9 cellular contexts compared by ENCODE assay signal in genomic region chr6:26555505-26556262, GRCh38. TPM values are rescaled to one million over a fixed set of nuclear protein-coding genes. Genes with fewer than 3 reads are reported as not detected.
A peak's percentile ranks its signal among the peaks of the same experiment; 100 is the strongest.
DNase-seq lines count a peak whose midpoint lies in the region; FAIRE-seq and TF ChIP-seq lines count a peak whose summit lies in the region.
"Had no signal": no experiment of that assay in that cellular context is flagged by ENCODE, and none has a peak within 500 bp of the region (broad histone marks: within the 10 kb centered on the region; RNA-seq: fewer than 3 reads in every experiment).

No MANE protein-coding gene starts in this region.

- no peak overlapping the region for H3K4ac ChIP-seq in neuronal stem cell (ENCODE audit: low read length)

- H4K20me1 ChIP-seq in mammary epithelial cell (ENCODE audit: insufficient read depth, low read length), result no peaks in the 10 kb centered on the region

- H3K27me3 ChIP-seq in mammary epithelial cell (ENCODE audit: insufficient read depth, low read length) (no peaks in the 10 kb centered on the region), neuronal stem cell (ENCODE audit: control insufficient read depth in 3 of 3, insufficient read depth in 3 of 3, low read depth in 1 of 3, low read length in 3 of 3) (no peaks in the 10 kb centered on the region), stomach (no peaks in the 10 kb centered on the region)

- TF ChIP-seq CTCF in mammary epithelial cell (conservative IDR thresholded peaks at IDR 0.05 in 1 of 2, IDR thresholded peaks at IDR 0.05 in 1 of 2; ENCODE audit: extremely low read depth in 1 of 2, insufficient read depth in 1 of 2, low read depth in 1 of 2, low read length in 2 of 2), result no peak
- no peak for TF ChIP-seq CTCF in stomach (IDR thresholded peaks at IDR 0.05)

- 73% methylated on average over 19 of the region's 19 CpGs for WGBS in mammary epithelial cell (ENCODE audit: low coverage, missing lambda C conversion rate)
- no CpG with 5 or more reads among the region's 19 CpGs for WGBS in neuronal stem cell (ENCODE audit: extremely low coverage in 2 of 2, insufficient read length in 2 of 2, insufficient replicate concordance in 1 of 2), 2 donors
- WGBS in stomach, 5 donors, result 45 to 55% (median 50%) methylated on average over 19 of the region's 19 CpGs

- intact Hi-C loops in mammary epithelial cell (cut with micrococcal nuclease) (loop anchor here (1.0 kb wide), 1 partner anchor 13 kb away; no protein-coding TSS in a partner anchor), stomach (cut with DNase I; ENCODE audit: low total_unique reads) (no loop called here)

- no peaks in the 10 kb centered on the region for H3K79me1 ChIP-seq in neuronal stem cell (ENCODE audit: low read depth, low read length)

- in situ Hi-C loops in mammary epithelial cell (cut with MboI; ENCODE audit: low sequenced_read_pairs in 2 of 2), result loop anchor here in 1 of 2 donors (10.0 kb wide), 1 partner anchor 231 kb away; no protein-coding TSS in a partner anchor

- TF ChIP-seq POLR2A in stomach (IDR thresholded peaks at IDR 0.05), result no peak

- H3K9ac ChIP-seq in mammary epithelial cell (ENCODE audit: insufficient read depth, low read length), result no peak overlapping the region
- peak overlapping the region; percentile 7 for H3K9ac ChIP-seq in neuronal stem cell (ENCODE audit: low read depth, low read length, poor library complexity)

- H4K8ac ChIP-seq in neuronal stem cell (ENCODE audit: low read depth, low read length), result no peak overlapping the region

- CTCF ChIA-PET in mammary epithelial cell (lab: Charles Lee; ENCODE audit: low non-redundant PET), result no interaction called here

- BruUV-seq in mammary epithelial cell (replicated peaks; lab: Mats Ljungman, UMichigan), result no TSS peak

- H3K4me1 ChIP-seq in mammary epithelial cell (ENCODE audit: insufficient read depth, low read length), result peaks cover 17% of the 10 kb centered on the region
- peaks cover 0 to 3% of the 10 kb centered on the region in 2 donors for H3K4me1 ChIP-seq in neuronal stem cell (ENCODE audit: control insufficient read depth in 2 of 2, insufficient read depth in 1 of 2, low read depth in 1 of 2, low read length in 2 of 2)
- H3K4me1 ChIP-seq in stomach, result peaks cover 15 to 31% (median 23%) of the 10 kb centered on the region in 4 donors

- no peak overlapping the region for H2BK15ac ChIP-seq in neuronal stem cell (ENCODE audit: low read length)

- no peak overlapping the region for H3K14ac ChIP-seq in neuronal stem cell (ENCODE audit: low read length)

- H3K23ac ChIP-seq in neuronal stem cell (ENCODE audit: low read depth, low read length, poor library complexity), result no peak overlapping the region

- no peak for TF ChIP-seq EP300 in stomach (IDR thresholded peaks at IDR 0.05)

- no peak overlapping the region for H3K18ac ChIP-seq in neuronal stem cell (ENCODE audit: low read length)

- H3K27ac ChIP-seq in mammary epithelial cell (ENCODE audit: insufficient read depth, low read depth, low read length), result no peak overlapping the region
- H3K27ac ChIP-seq in neuronal stem cell (replicated peaks; ENCODE audit: low read length), result no peak overlapping the region
- H3K27ac ChIP-seq in stomach, result peak overlapping the region in 2 of 5 donors; percentile 86 to 87

- H2AK5ac ChIP-seq in neuronal stem cell (ENCODE audit: low read depth, low read length), result no peak overlapping the region

- no peak overlapping the region for H2BK12ac ChIP-seq in neuronal stem cell (ENCODE audit: low read length)

- peak overlapping the region; percentile 10 for H3K4me2 ChIP-seq in mammary epithelial cell (ENCODE audit: insufficient read depth, low read depth, low read length)
- peak overlapping the region; percentile 41 for H3K4me2 ChIP-seq in neuronal stem cell (ENCODE audit: insufficient read depth, low read length, poor library complexity, severe bottlenecking)

- H2BK120ac ChIP-seq in neuronal stem cell (ENCODE audit: low read depth, low read length), result no peak overlapping the region

- no peak overlapping the region for H2BK5ac ChIP-seq in neuronal stem cell (ENCODE audit: low read length)

- no peaks in the 10 kb centered on the region for H3K9me3 ChIP-seq in mammary epithelial cell (replicated peaks; ENCODE audit: insufficient read depth, low read length)
- H3K9me3 ChIP-seq in neuronal stem cell (replicated peaks in 1 of 2; ENCODE audit: control insufficient read depth in 2 of 2, insufficient read depth in 1 of 2, low read depth in 1 of 2, low read length in 2 of 2), result no peaks in the 10 kb centered on the region
- H3K9me3 ChIP-seq in stomach, result no peaks in the 10 kb centered on the region

- H3K79me2 ChIP-seq in mammary epithelial cell (ENCODE audit: insufficient read depth, low read length), result no peaks in the 10 kb centered on the region

- peak; percentile 35 for DNase-seq in NCI-H146 treated with DMSO at 0.1 percent for 48 hours (lab: John Stamatoyannopoulos, UW; ENCODE audit: unreplicated experiment)
- DNase-seq in mammary epithelial cell, result peak; percentile 15
- no peak for DNase-seq in neuronal stem cell (ENCODE audit: low spot score)
- no peak for DNase-seq in NCI-H1417 (lab: John Stamatoyannopoulos, UW)
- DNase-seq in stomach, result no peak
- no peak for DNase-seq in NCI-H748 treated with DMSO at 0.1 percent for 48 hours (lab: John Stamatoyannopoulos, UW)
- no peak for DNase-seq in effector CD4-positive, alpha-beta T cell

- H4K91ac ChIP-seq in neuronal stem cell (ENCODE audit: low read depth, low read length, poor library complexity), result no peak overlapping the region

- H2AFZ ChIP-seq in mammary epithelial cell (ENCODE audit: low read depth, low read length), result no peak overlapping the region
- H2AFZ ChIP-seq in neuronal stem cell (ENCODE audit: low read length), result peak overlapping the region; percentile 87

- dilution Hi-C loops in mammary epithelial cell (cut with HindIII; ENCODE audit: low sequenced_read_pairs), result no loop called here

- peak; percentile 19 for FAIRE-seq in G401.6 (lab: Jason Lieb, UNC)

- H3K4me3 ChIP-seq in mammary epithelial cell (replicated peaks in 1 of 3; ENCODE audit: insufficient read depth in 1 of 3, low read depth in 2 of 3, low read length in 3 of 3) (no peak overlapping the region), neuronal stem cell (ENCODE audit: low read length in 2 of 2) (peak overlapping the region; percentile 54 to 82), stomach (no peak overlapping the region)

- H3K36me3 ChIP-seq in mammary epithelial cell (ENCODE audit: insufficient read depth, low read length) (no peaks in the 10 kb centered on the region), neuronal stem cell (replicated peaks in 1 of 2; ENCODE audit: control insufficient read depth in 2 of 2, insufficient read depth in 2 of 2, low read length in 2 of 2) (no peaks in the 10 kb centered on the region), stomach (no peaks in the 10 kb centered on the region)

RNA-seq across cellular contexts. Expression of gene HMGN4, which starts 17.5 kb away (rescaled TPM):
- total RNA-seq in mammary epithelial cell (10 to 100 TPM; 74.6 to 81.5 TPM), stomach (10 to 100 TPM; 11.3 to 96.0 (median 66.1) TPM)
- polyA plus RNA-seq in mammary epithelial cell (50.2 TPM), stomach (10 to 100 TPM; 22.4 to 46.3 (median 29.2) TPM)
- 38.5 TPM for polyA minus RNA-seq in mammary epithelial cell
- 47.8 TPM for polyA plus RNA-seq in neuronal stem cell (2013, experiment 1 of 2)
- polyA plus RNA-seq in neuronal stem cell (2013, experiment 2 of 2), result 44.3 TPM

RNA-seq across cellular contexts. Expression of gene ABT1, which starts 41.1 kb away (rescaled TPM):
- total RNA-seq in mammary epithelial cell (10 to 100 TPM; 14.2 to 15.9 TPM), stomach (10 to 100 TPM in 3 of 5 donors, 1 to 10 TPM in 1, not detected in 1; 7.2 to 16.9 (median 14.0) TPM)
- polyA plus RNA-seq in mammary epithelial cell (18.8 TPM), stomach (10 to 100 TPM; 12.6 to 18.0 (median 15.1) TPM)
- 12.5 TPM for polyA minus RNA-seq in mammary epithelial cell
- 18.0 TPM for polyA plus RNA-seq in neuronal stem cell (2013, experiment 1 of 2)
- 16.9 TPM for polyA plus RNA-seq in neuronal stem cell (2013, experiment 2 of 2)

RNA-seq across cellular contexts. Expression of gene BTN1A1, which starts 55.6 kb away (rescaled TPM):
- total RNA-seq in mammary epithelial cell (not detected), stomach (not detected)
- polyA plus RNA-seq in mammary epithelial cell (not detected), stomach (not detected)
- not detected for polyA minus RNA-seq in mammary epithelial cell
- 0.04 TPM for polyA plus RNA-seq in neuronal stem cell (2013, experiment 1 of 2)
- 0.04 TPM for polyA plus RNA-seq in neuronal stem cell (2013, experiment 2 of 2)
- polyA plus RNA-seq: esophagus had no signal

Comparison
In these comparisons a context has a peak if more than half of its experiments do, and no peak if none do; other contexts are left out.
1. DNase-seq: peak in NCI-H146 treated with DMSO at 0.1 percent for 48 hours (single experiment) and mammary epithelial cell (single experiment); none in neuronal stem cell (single experiment), NCI-H1417 (0 of 3), stomach (single experiment), NCI-H748 treated with DMSO at 0.1 percent for 48 hours (single experiment) and effector CD4-positive, alpha-beta T cell (single experiment).
2. H3K4me3 ChIP-seq: peak in neuronal stem cell (2 of 2); none in mammary epithelial cell (0 of 3) and stomach (0 of 4).